Comparison of ENCODE assay signal across 8 cellular contexts in the genomic region with DNA sequence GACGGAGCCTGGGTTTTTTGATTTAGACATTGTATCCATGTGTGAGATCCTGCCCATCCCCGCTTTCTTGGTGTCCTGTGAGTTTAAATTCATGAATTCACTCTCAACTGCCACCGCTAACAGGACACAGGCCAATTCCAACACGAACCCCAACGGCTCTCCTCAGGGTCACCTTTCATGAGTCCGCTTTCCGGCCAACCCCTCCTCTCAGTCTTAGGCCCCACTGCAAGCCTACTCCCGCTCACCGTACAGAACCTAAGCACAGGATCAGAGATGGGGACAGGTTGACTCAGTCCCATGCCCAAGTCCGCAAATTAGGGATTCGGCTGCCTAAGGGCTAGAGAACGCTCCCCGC. TPM values are rescaled to one million over a fixed set of nuclear protein-coding genes. Genes with fewer than 3 reads are reported as not detected.
DNase-seq lines count a peak whose midpoint lies in the region; ATAC-seq, FAIRE-seq and TF ChIP-seq lines count a peak whose summit lies in the region.

No MANE protein-coding gene starts in this region.

- peak overlapping the region; percentile 64 for H3K4me3 ChIP-seq in bronchial epithelial cell (ENCODE audit: low read depth, low read length)
- peak overlapping the region; percentile 87 for H3K4me3 ChIP-seq in naive thymus-derived CD4-positive, alpha-beta T cell (ENCODE audit: low read length)

- peaks cover 17 to 52% (median 44%) of the 10 kb centered on the region in 3 donors for H3K27me3 Mint-ChIP-seq in CD14-positive monocyte (ENCODE audit: low read depth in 3 of 3)
- H3K27me3 Mint-ChIP-seq in naive thymus-derived CD4-positive, alpha-beta T cell, result peaks cover 0 to 6% (median 0%) of the 10 kb centered on the region in 5 donors

- peaks cover 4 to 13% of the 10 kb centered on the region in 2 donors for H3K4me1 ChIP-seq in naive thymus-derived CD4-positive, alpha-beta T cell (ENCODE audit: control insufficient read depth in 2 of 2, insufficient read depth in 2 of 2, low read length in 2 of 2)

- intact Hi-C loops in CD14-positive monocyte (cut with micrococcal nuclease), result no loop called here
- intact Hi-C loops in naive thymus-derived CD4-positive, alpha-beta T cell (cut with micrococcal nuclease), result loop anchor here (1.0 to 10.0 kb wide), 8 partner anchors 85 to 872 kb away; a partner anchor contains a TSS

- CTCF ChIA-PET in naive thymus-derived CD4-positive, alpha-beta T cell (lab: Charles Lee), result no interaction called here

- POLR2A ChIA-PET in naive thymus-derived CD4-positive, alpha-beta T cell (lab: Charles Lee), result no interaction called here

- no peak for FAIRE-seq in bronchial epithelial cell (lab: Jason Lieb, UNC)

- no peaks in the 10 kb centered on the region for H3K36me3 ChIP-seq in bronchial epithelial cell (ENCODE audit: control insufficient read depth, insufficient read depth, low read length)
- H3K36me3 ChIP-seq in naive thymus-derived CD4-positive, alpha-beta T cell (ENCODE audit: control insufficient read depth in 2 of 3, insufficient read depth in 3 of 3, low read length in 3 of 3), result peaks cover 0 to 5% (median 0%) of the 10 kb centered on the region in 3 experiments

- H3K4me3 Mint-ChIP-seq in CD14-positive monocyte, result peak overlapping the region; percentile 91 to 92
- peak overlapping the region; percentile 82 to 96 (median 88) for H3K4me3 Mint-ChIP-seq in naive thymus-derived CD4-positive, alpha-beta T cell

- H3K36me3 Mint-ChIP-seq in CD14-positive monocyte, result peaks cover 3 to 4% of the 10 kb centered on the region in 2 donors
- peaks cover 0 to 11% (median 0%) of the 10 kb centered on the region in 5 donors for H3K36me3 Mint-ChIP-seq in naive thymus-derived CD4-positive, alpha-beta T cell

- peak overlapping the region; percentile 47 for H3K27ac ChIP-seq in naive thymus-derived CD4-positive, alpha-beta T cell (ENCODE audit: low read depth, low read length)

- peaks cover 0 to 7% (median 0%) of the 10 kb centered on the region in 7 donors for H3K9me3 Mint-ChIP-seq in CD14-positive monocyte
- H3K9me3 Mint-ChIP-seq in naive thymus-derived CD4-positive, alpha-beta T cell, result no peaks in the 10 kb centered on the region

- TF ChIP-seq CTCF in CD14-positive monocyte (IDR thresholded peaks at IDR 0.05) (no peak), bronchial epithelial cell (IDR thresholded peaks at IDR 0.05; ENCODE audit: insufficient read depth, low read length, severe bottlenecking) (no peak)

- peaks cover 19% of the 10 kb centered on the region for H3K4me1 Mint-ChIP-seq in CD14-positive monocyte
- peaks cover 17 to 44% (median 30%) of the 10 kb centered on the region in 7 donors for H3K4me1 Mint-ChIP-seq in naive thymus-derived CD4-positive, alpha-beta T cell

- DNase-seq in CD14-positive monocyte (ENCODE audit: low spot score), result no peak
- DNase-seq in bronchial epithelial cell (ENCODE audit: low read depth), result no peak
- DNase-seq in naive thymus-derived CD4-positive, alpha-beta T cell, result no peak
- no peak for DNase-seq in NCI-H128 (lab: John Stamatoyannopoulos, UW; ENCODE audit: unreplicated experiment)
- no peak for DNase-seq in NCI-H774 (lab: John Stamatoyannopoulos, UW)
- DNase-seq in stimulated activated CD4-positive, alpha-beta T cell treated with anti-CD3 and anti-CD28 coated beads, Interleukin-1b, Interleukin-23, amount 100 ng/mL, for 48 hours, result no peak

- no peaks in the 10 kb centered on the region for H3K27me3 ChIP-seq in bronchial epithelial cell (ENCODE audit: control insufficient read depth, insufficient read depth, low read length)
- no peaks in the 10 kb centered on the region for H3K27me3 ChIP-seq in naive thymus-derived CD4-positive, alpha-beta T cell (ENCODE audit: control insufficient read depth in 2 of 2, insufficient read depth in 2 of 2, low read length in 2 of 2)

- peak; percentile 26 for ATAC-seq in HG02870 (IDR thresholded peaks at IDR 0.05; ENCODE audit: unreplicated experiment)
- no peak for ATAC-seq in naive thymus-derived CD4-positive, alpha-beta T cell
- ATAC-seq in GM19467 (IDR thresholded peaks at IDR 0.05; ENCODE audit: unreplicated experiment), result no peak

- peak overlapping the region in 3 of 7 donors; percentile 32 to 55 (median 41) for H3K27ac Mint-ChIP-seq in CD14-positive monocyte
- peak overlapping the region in 7 of 9 donors; percentile 19 to 80 (median 75) for H3K27ac Mint-ChIP-seq in naive thymus-derived CD4-positive, alpha-beta T cell

- H3K9me3 ChIP-seq in naive thymus-derived CD4-positive, alpha-beta T cell (ENCODE audit: control insufficient read depth in 2 of 3, low read length in 3 of 3), result no peaks in the 10 kb centered on the region

RNA-seq across cellular contexts. Expression of a gene that starts 0.2 kb away (rescaled TPM):
- polyA plus RNA-seq in CD14-positive monocyte, result 100 to 1,000 TPM; 156 to 197 TPM
- 65.8 and 82.7 TPM in 2 replicates for total RNA-seq in bronchial epithelial cell
- total RNA-seq in naive thymus-derived CD4-positive, alpha-beta T cell, result 10 to 100 TPM; 39.4 to 88.7 (median 48.3) TPM
- 100 to 1,000 TPM; 105 to 163 TPM for polyA plus RNA-seq in naive thymus-derived CD4-positive, alpha-beta T cell

RNA-seq across cellular contexts. Expression of a gene that starts 5.3 kb away (rescaled TPM):
- polyA plus RNA-seq in CD14-positive monocyte, result 1 to 10 TPM; 3.1 to 4.1 TPM
- total RNA-seq in bronchial epithelial cell, result 29.2 and 49.3 TPM in 2 replicates
- total RNA-seq in naive thymus-derived CD4-positive, alpha-beta T cell, result 100 to 1,000 TPM in 4 of 5 experiments, 10 to 100 TPM in 1; 77.6 to 200 (median 194) TPM
- 10 to 100 TPM; 31.8 to 33.0 TPM for polyA plus RNA-seq in naive thymus-derived CD4-positive, alpha-beta T cell

Comparison
In these comparisons a context has a peak if more than half of its experiments do, and no peak if none do; other contexts are left out.
1. intact Hi-C loops: an anchor here in naive thymus-derived CD4-positive, alpha-beta T cell (1.0 to 10.0 kb wide); none called in CD14-positive monocyte.